In the genomic region with DNA sequence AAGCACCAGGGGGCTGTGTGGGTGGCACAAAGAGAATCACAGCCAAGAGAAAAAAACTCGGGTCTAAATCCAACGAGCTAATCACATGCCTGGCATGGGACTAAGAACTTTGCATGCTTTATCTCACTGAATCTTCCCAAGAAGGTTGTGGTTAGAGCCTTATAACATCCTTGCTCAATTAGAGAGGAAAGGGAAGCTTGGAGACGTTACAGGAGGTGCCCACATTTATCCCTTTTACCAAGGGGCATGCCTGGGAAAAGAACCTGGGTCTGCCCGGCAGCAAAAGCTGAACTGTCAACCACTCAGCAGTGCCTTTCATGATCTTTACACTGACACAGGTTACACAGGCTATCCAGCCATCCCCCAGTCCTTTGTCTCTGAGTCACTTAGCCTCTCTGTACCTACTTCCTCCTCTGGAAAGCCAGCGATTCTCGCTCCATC, we compare ENCODE assay signal across 12 cellular contexts.
DNase-seq lines count a peak whose midpoint lies in the region; ATAC-seq and TF ChIP-seq lines count a peak whose summit lies in the region.
"Had no signal": no experiment of that assay in that cellular context is flagged by ENCODE, and none has a peak within 500 bp of the region (broad histone marks: within the 10 kb centered on the region; RNA-seq: fewer than 3 reads in every experiment).

No MANE protein-coding gene starts in this region.

- BruUV-seq in PC-3 (replicated peaks; lab: Mats Ljungman, UMichigan): no TSS peak

- H3K9ac ChIP-seq in PC-3 (ENCODE audit: low read length): peak overlapping the region; percentile 58

- no peaks in the 10 kb centered on the region for H4K20me1 ChIP-seq in PC-3 (ENCODE audit: low read length)

- no peaks in the 10 kb centered on the region for H3K36me3 Mint-ChIP-seq in CD8-positive, alpha-beta T cell
- no peaks in the 10 kb centered on the region for H3K36me3 Mint-ChIP-seq in activated naive CD8-positive, alpha-beta T cell treated with anti-CD3 and anti-CD28 coated beads for 36 hours

- intact Hi-C loops in PC-3 (cut with micrococcal nuclease) (loop anchor here (5.0 kb wide), 2 partner anchors 70 to 405 kb away; no protein-coding TSS in a partner anchor), Right ventricle myocardium superior (cut with DNase I) (loop anchor here (5.0 to 10.0 kb wide), 2 partner anchors 62 to 165 kb away; no protein-coding TSS in a partner anchor)
- intact Hi-C loops in CD8-positive, alpha-beta T cell (cut with DNase I, micrococcal nuclease): loop anchor here (5.0 to 10.0 kb wide), 3 partner anchors 190 to 615 kb away; partner anchors contain the start of genes MCM10 (in 2 of the 2) and PRPF18 (in 1 of the 2)

- DNase-seq in GM10266 (ENCODE audit: extremely low spot score) (peak; percentile 32), HCEC 1CT (peak; percentile 10), PC-3 (peak; percentile 57), germinal center (ENCODE audit: low spot score) (peak; percentile 29), Right ventricle myocardium superior (no peak)
- no peak for DNase-seq in CD8-positive, alpha-beta T cell
- DNase-seq in stimulated activated CD4-positive, alpha-beta T cell treated with anti-CD3 and anti-CD28 coated beads, Interleukin-2, amount 100 ng/mL, for 48 hours: no peak
- no peak for DNase-seq in activated naive CD8-positive, alpha-beta T cell treated with anti-CD3 and anti-CD28 coated beads for 36 hours
- DNase-seq: DND-41, left ventricle myocardium superior, right cardiac atrium, SHP77 treated with DMSO at 0.1 percent for 48 hours had no signal

- H2AFZ ChIP-seq in PC-3 (ENCODE audit: low read length): no peak overlapping the region

- no peaks in the 10 kb centered on the region for H3K36me3 ChIP-seq in PC-3 (ENCODE audit: low read depth, low read length)
- no peaks in the 10 kb centered on the region for H3K36me3 ChIP-seq in CD8-positive, alpha-beta T cell (ENCODE audit: insufficient read depth, low read length)

- H3K9me2 ChIP-seq in PC-3 (replicated peaks; ENCODE audit: low read length): no peaks in the 10 kb centered on the region

- H3K4me3 Mint-ChIP-seq in CD8-positive, alpha-beta T cell: no peak overlapping the region
- no peak overlapping the region for H3K4me3 Mint-ChIP-seq in activated naive CD8-positive, alpha-beta T cell treated with anti-CD3 and anti-CD28 coated beads for 36 hours

- no peaks in the 10 kb centered on the region for H3K79me2 ChIP-seq in PC-3 (ENCODE audit: low read length)

- H3K4me1 Mint-ChIP-seq in CD8-positive, alpha-beta T cell (ENCODE audit: low read depth): peaks cover 2% of the 10 kb centered on the region
- H3K4me1 Mint-ChIP-seq in activated naive CD8-positive, alpha-beta T cell treated with anti-CD3 and anti-CD28 coated beads for 36 hours: no peaks in the 10 kb centered on the region

- H3K4me1 ChIP-seq in PC-3 (ENCODE audit: insufficient read depth, low read length): peaks cover 41% of the 10 kb centered on the region
- peaks cover 4% of the 10 kb centered on the region for H3K4me1 ChIP-seq in CD8-positive, alpha-beta T cell (ENCODE audit: insufficient read depth, low read length)

- ATAC-seq in PC-3 (peak; percentile 81), Right ventricle myocardium superior (ENCODE audit: poor library complexity) (no peak)
- no peak for ATAC-seq in CD8-positive, alpha-beta T cell

- H3K4me2 ChIP-seq in PC-3 (ENCODE audit: low read length): peak overlapping the region; percentile 34; the same call in 1 of the 2 replicates

- H3F3A ChIP-seq in PC-3 (ENCODE audit: low read length, unreplicated experiment): no peaks in the 10 kb centered on the region

- H3K4me3 ChIP-seq in PC-3 (ENCODE audit: low read length): no peak overlapping the region
- H3K4me3 ChIP-seq in CD8-positive, alpha-beta T cell (ENCODE audit: low read depth, low read length): no peak overlapping the region

- no peak overlapping the region for H3K27ac Mint-ChIP-seq in CD8-positive, alpha-beta T cell
- no peak overlapping the region for H3K27ac Mint-ChIP-seq in activated naive CD8-positive, alpha-beta T cell treated with anti-CD3 and anti-CD28 coated beads for 36 hours

- no peaks in the 10 kb centered on the region for H3K27me3 ChIP-seq in PC-3 (ENCODE audit: low read length)
- no peaks in the 10 kb centered on the region for H3K27me3 ChIP-seq in CD8-positive, alpha-beta T cell (ENCODE audit: insufficient read depth, low read length)

- CTCF ChIA-PET in PC-3 (lab: Charles Lee): interaction anchor here (0.6 to 0.7 kb wide), 3 partner anchors 96 to 332 kb away, joined by 3 to 9 read pairs (median 6); no protein-coding TSS in a partner anchor
- CTCF ChIA-PET in CD8-positive, alpha-beta T cell (lab: Charles Lee): interaction anchor here (0.9 to 3.0 kb wide), 8 partner anchors 18 to 315 kb away, joined by 3 to 15 read pairs (median 3); no protein-coding TSS in a partner anchor

- peaks cover 14% of the 10 kb centered on the region for H3K27me3 Mint-ChIP-seq in CD8-positive, alpha-beta T cell (ENCODE audit: low read depth)
- H3K27me3 Mint-ChIP-seq in activated naive CD8-positive, alpha-beta T cell treated with anti-CD3 and anti-CD28 coated beads for 36 hours: peaks cover 3% of the 10 kb centered on the region

- no peak for TF ChIP-seq CTCF in GM10266 (IDR thresholded peaks at IDR 0.05; ENCODE audit: control insufficient read depth, insufficient read depth, low read depth, missing control alignments)
- no peak for TF ChIP-seq CTCF in PC-3 (conservative IDR thresholded peaks at IDR 0.05; ENCODE audit: low read depth, low read length)
- TF ChIP-seq CTCF in CD8-positive, alpha-beta T cell (IDR thresholded peaks at IDR 0.05): no peak

- POLR2A ChIA-PET in PC-3 (lab: Charles Lee; ENCODE audit: unreplicated experiment): no interaction called here
- POLR2A ChIA-PET in CD8-positive, alpha-beta T cell (lab: Charles Lee): no interaction called here

- peak overlapping the region; percentile 91 for H3K27ac ChIP-seq in PC-3 (ENCODE audit: low read length)
- H3K27ac ChIP-seq in CD8-positive, alpha-beta T cell (ENCODE audit: low read depth, low read length): no peak overlapping the region

- no peaks in the 10 kb centered on the region for H3K9me3 ChIP-seq in PC-3 (ENCODE audit: low read length)
- H3K9me3 ChIP-seq in CD8-positive, alpha-beta T cell (ENCODE audit: low read length): no peaks in the 10 kb centered on the region

- no peaks in the 10 kb centered on the region for H3K9me3 Mint-ChIP-seq in CD8-positive, alpha-beta T cell
- H3K9me3 Mint-ChIP-seq in activated naive CD8-positive, alpha-beta T cell treated with anti-CD3 and anti-CD28 coated beads for 36 hours: no peaks in the 10 kb centered on the region

Comparison
In these comparisons a context has a peak if more than half of its experiments do, and no peak if none do; other contexts are left out.
1. DNase-seq: peak in GM10266 (single experiment), HCEC 1CT (single experiment), PC-3 (single experiment) and germinal center (single experiment); none in CD8-positive, alpha-beta T cell (0 of 7), stimulated activated CD4-positive, alpha-beta T cell treated with anti-CD3 and anti-CD28 coated beads, Interleukin-2, amount 100 ng/mL, for 48 hours (0 of 2), Right ventricle myocardium superior (single experiment) and activated naive CD8-positive, alpha-beta T cell treated with anti-CD3 and anti-CD28 coated beads for 36 hours (single experiment).